ENCODE assay signal across 1 cellular context in genomic region chr1:38268226-38268625, GRCh38.
TF ChIP-seq lines count a peak whose summit lies in the region.

No MANE protein-coding gene starts in this region.

TF ChIP-seq in K562, 482 proteins besides CTCF, POLR2A, EP300 and RAD21 (continued from another document):
- no peak for TF ChIP-seq HOMEZ (CRISPR knock-in tag; IDR thresholded peaks at IDR 0.05)
